Comparison of ENCODE assay signal across 3 cellular contexts in genomic region chr6:43803783-43804549, GRCh38.
TF ChIP-seq lines count a peak whose summit lies in the region.

No MANE protein-coding gene starts in this region.

TF ChIP-seq in HCT116, 20 proteins besides CTCF, POLR2A, EP300 and RAD21:
- TF ChIP-seq ZBTB33 (IDR thresholded peaks at IDR 0.05; ENCODE audit: extremely low read depth, insufficient replicate concordance, low read length), result no peak

TF ChIP-seq in GM12878, 131 proteins besides CTCF, POLR2A, EP300 and RAD21:
- TF ChIP-seq RAD51 (IDR thresholded peaks at IDR 0.05) (peak; percentile 56), WRNIP1 (IDR thresholded peaks at IDR 0.05; ENCODE audit: borderline replicate concordance, low read depth, low read length) (no peak)

TF ChIP-seq in liver, 16 proteins besides CTCF, POLR2A, EP300 and RAD21:
- TF ChIP-seq ZBTB33 (IDR thresholded peaks at IDR 0.05), result peak; percentile 10
- TF ChIP-seq TAF1 (conservative IDR thresholded peaks at IDR 0.05), result no peak
- TF ChIP-seq JUND (IDR thresholded peaks at IDR 0.05), result peak in 1 of 2 donors; percentile 77
